Comparison of ENCODE assay signal across 25 cellular contexts in the genomic region with DNA sequence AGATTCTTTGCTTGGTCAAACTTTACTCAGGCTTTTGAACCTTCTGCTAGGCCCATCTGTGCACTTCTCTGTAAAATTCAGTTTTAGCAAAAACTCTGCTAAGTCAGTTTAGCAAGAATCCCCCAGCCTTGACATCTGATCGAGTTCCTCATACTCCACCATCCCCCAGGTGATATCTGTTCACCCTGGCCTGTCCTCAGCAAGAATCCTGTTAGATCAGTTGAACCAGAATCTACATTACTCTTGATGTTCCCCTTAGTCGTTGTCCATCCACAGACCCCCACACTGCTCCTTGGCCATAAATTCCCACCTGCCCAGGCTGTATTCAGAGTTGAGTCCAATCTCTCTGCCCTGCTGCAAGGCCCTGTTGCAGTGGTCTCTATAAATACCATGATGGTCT.
"Had no signal": no experiment of that assay in that cellular context is flagged by ENCODE, and none has a peak within 500 bp of the region (broad histone marks: within the 10 kb centered on the region; RNA-seq: fewer than 3 reads in every experiment).

No MANE protein-coding gene starts in this region.

- H3K36me3 Mint-ChIP-seq: activated naive CD8-positive, alpha-beta T cell had no signal

- H3K4me3 ChIP-seq: coronary artery, dorsolateral prefrontal cortex had no signal

- H3K27ac ChIP-seq: brain microvascular endothelial cell, coronary artery, dorsolateral prefrontal cortex had no signal

- H3K27ac Mint-ChIP-seq: activated naive CD8-positive, alpha-beta T cell; activated T-helper 1 cell treated with anti-CD3 and anti-CD28 coated beads, Interleukin-12 subunit alpha, Interleukin-12 subunit beta, Interleukin-2, Interleukin-4 antibody, amounts not matched to agents 30 ng/mL and 10 ng/mL and 1 ng/mL, durations not matched to agents 14 hours and 24 hours and 36 hours; activated T-helper 2 cell treated with anti-CD3 and anti-CD28 coated beads, Interferon-gamma antibody, Interleukin-2, Interleukin-4, amounts not matched to agents 10 μg/mL and 5 μg/mL and 100 μg/mL, durations not matched to agents 14 hours and 24 hours and 36 hours; dendritic cell treated with granulocyte-macrophage colony-stimulating factor and Interleukin-4, amounts not matched to agents 40 ng/mL and 50 ng/mL, for 4 days; endodermal cell had no signal

- H3K4me1 Mint-ChIP-seq: central memory CD8-positive, alpha-beta T cell; endodermal cell had no signal

- H3K27me3 Mint-ChIP-seq: activated naive CD8-positive, alpha-beta T cell; central memory CD8-positive, alpha-beta T cell; dendritic cell treated with granulocyte-macrophage colony-stimulating factor and Interleukin-4, amounts not matched to agents 40 ng/mL and 50 ng/mL, for 4 days had no signal

- FAIRE-seq: astrocyte, bronchial epithelial cell had no signal

- H3K4me3 Mint-ChIP-seq: activated naive CD8-positive, alpha-beta T cell; activated T-helper 1 cell treated with anti-CD3 and anti-CD28 coated beads, Interleukin-12 subunit alpha, Interleukin-12 subunit beta, Interleukin-2, Interleukin-4 antibody, amounts not matched to agents 30 ng/mL and 10 ng/mL and 1 ng/mL, durations not matched to agents 14 hours and 24 hours and 36 hours; central memory CD8-positive, alpha-beta T cell; dendritic cell treated with granulocyte-macrophage colony-stimulating factor and Interleukin-4, amounts not matched to agents 40 ng/mL and 50 ng/mL, for 4 days; endodermal cell had no signal

- DNase-seq: activated CD4-positive, alpha-beta T cell treated with anti-CD3 and anti-CD28 coated beads for 4 hours; activated CD4-positive, alpha-beta T cell treated with anti-CD3 and anti-CD28 coated beads, Interleukin-2, amount 50 U/mL, for 1 hour; activated CD4-positive, alpha-beta T cell treated with anti-CD3 and anti-CD28 coated beads, Interleukin-2, amount 50 U/mL, for 48 hours; activated CD4-positive, CD25-positive, alpha-beta regulatory T cell; activated CD4-positive, CD25-positive, alpha-beta regulatory T cell treated with anti-CD3 and anti-CD28 coated beads, Interleukin-2, amount 50 U/mL, for 72 hours; activated effector memory CD4-positive, alpha-beta T cell treated with anti-CD3 and anti-CD28 coated beads, Interleukin-2, amount 50 U/mL, for 16 hours; activated naive CD4-positive, alpha-beta T cell treated with anti-CD3 and anti-CD28 coated beads, Interleukin-2, amount 50 U/mL, for 16 hours; activated T-cell treated with anti-CD3 and anti-CD28 coated beads, Interleukin-2, amount 50 U/mL, for 1 hour; amniotic stem cell; anterior cingulate cortex; brain microvascular endothelial cell; dorsolateral prefrontal cortex; effector memory CD4-positive, alpha-beta T cell; endodermal cell; foreskin fibroblast; head of caudate nucleus had no signal

- H3K27me3 ChIP-seq: brain microvascular endothelial cell had no signal

- H3K36me3 ChIP-seq: brain microvascular endothelial cell had no signal

- H3K9me3 Mint-ChIP-seq: activated T-helper 1 cell treated with anti-CD3 and anti-CD28 coated beads, Interleukin-12 subunit alpha, Interleukin-12 subunit beta, Interleukin-2, Interleukin-4 antibody, amounts not matched to agents 30 ng/mL and 10 ng/mL and 1 ng/mL, durations not matched to agents 14 hours and 24 hours and 36 hours; activated T-helper 2 cell treated with anti-CD3 and anti-CD28 coated beads, Interferon-gamma antibody, Interleukin-2, Interleukin-4, amounts not matched to agents 10 μg/mL and 5 μg/mL and 100 μg/mL, durations not matched to agents 14 hours and 24 hours and 36 hours; central memory CD8-positive, alpha-beta T cell; dendritic cell treated with granulocyte-macrophage colony-stimulating factor and Interleukin-4, amounts not matched to agents 40 ng/mL and 50 ng/mL, for 4 days had no signal

- ATAC-seq: esophagus mucosa had no signal
